ENCODE assay signal across 20 cellular contexts in the genomic region with DNA sequence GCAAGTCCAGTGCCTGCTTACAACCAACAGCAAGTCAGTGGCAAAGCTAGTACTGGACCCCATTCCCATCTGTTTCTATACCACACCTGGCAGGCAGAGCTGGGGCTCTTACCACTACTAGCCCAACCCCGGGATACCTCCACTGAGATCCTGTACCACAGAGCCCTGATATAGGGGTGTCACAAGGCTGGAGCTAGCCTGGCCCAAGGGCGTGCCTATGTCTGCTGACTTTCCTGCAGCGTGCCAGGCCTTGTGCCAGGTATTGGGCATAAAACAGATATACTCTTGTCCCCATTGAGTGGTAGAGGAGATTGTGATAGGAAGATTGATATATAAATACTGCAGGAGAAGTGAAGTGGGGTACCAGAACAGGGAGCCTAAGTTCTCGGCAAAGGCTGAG. TPM values are rescaled to one million over a fixed set of nuclear protein-coding genes. Genes with fewer than 3 reads are reported as not detected.
DNase-seq lines count a peak whose midpoint lies in the region; ATAC-seq and TF ChIP-seq lines count a peak whose summit lies in the region.
"Had no signal": no experiment of that assay in that cellular context is flagged by ENCODE, and none has a peak within 500 bp of the region (broad histone marks: within the 10 kb centered on the region; RNA-seq: fewer than 3 reads in every experiment).

No MANE protein-coding gene starts in this region.

- CTCF ChIA-PET in RWPE1 (lab: Yijun Ruan, JAX): no interaction called here

- H3K23ac ChIP-seq in trophoblast cell (ENCODE audit: low read length): no peak overlapping the region

- H4K91ac ChIP-seq in trophoblast cell (ENCODE audit: low read depth, low read length): no peak overlapping the region

- H3K4ac ChIP-seq in trophoblast cell (ENCODE audit: low read depth, low read length): no peak overlapping the region

- H3K27me3 ChIP-seq in trophoblast cell (ENCODE audit: insufficient read depth, low read length): no peaks in the 10 kb centered on the region

- peak; percentile 56 for ATAC-seq in Right ventricle myocardium inferior
- peak; percentile 82 for ATAC-seq in left ventricle myocardium superior
- ATAC-seq in stimulated activated effector memory CD8-positive, alpha-beta T cell treated with anti-CD3 and anti-CD28 coated beads, Interleukin-12 subunit alpha, Interleukin-12 subunit beta, amount 100 ng/mL, for 72 hours: no peak
- ATAC-seq: A549, HCT116 had no signal

- no peak overlapping the region for H3K18ac ChIP-seq in trophoblast cell (ENCODE audit: low read length)

- no peaks in the 10 kb centered on the region for H3K79me1 ChIP-seq in trophoblast cell (ENCODE audit: low read length)

- H3K27ac Mint-ChIP-seq in stimulated activated effector memory CD8-positive, alpha-beta T cell treated with anti-CD3 and anti-CD28 coated beads, Interleukin-12 subunit alpha, Interleukin-12 subunit beta, amount 100 ng/mL, for 72 hours: peak overlapping the region; percentile 93
- H3K27ac Mint-ChIP-seq: HFFc6 had no signal

- no peak overlapping the region for H2BK5ac ChIP-seq in trophoblast cell (ENCODE audit: low read depth, low read length, poor library complexity)

- no peaks in the 10 kb centered on the region for H3K9me3 Mint-ChIP-seq in stimulated activated effector memory CD8-positive, alpha-beta T cell treated with anti-CD3 and anti-CD28 coated beads, Interleukin-12 subunit alpha, Interleukin-12 subunit beta, amount 100 ng/mL, for 72 hours
- H3K9me3 Mint-ChIP-seq: CD4-positive, alpha-beta memory T cell; HFFc6 had no signal

- no CpG with 5 or more reads among the region's 4 CpGs for WGBS in trophoblast cell (ENCODE audit: extremely low coverage, insufficient coverage, insufficient read length)

- H3K79me2 ChIP-seq in trophoblast cell (ENCODE audit: control insufficient read depth, insufficient read depth, low read length, poor library complexity): no peaks in the 10 kb centered on the region

- H4K12ac ChIP-seq in trophoblast cell (ENCODE audit: low read depth, low read length): no peak overlapping the region

- H3K4me1 Mint-ChIP-seq in stimulated activated effector memory CD8-positive, alpha-beta T cell treated with anti-CD3 and anti-CD28 coated beads, Interleukin-12 subunit alpha, Interleukin-12 subunit beta, amount 100 ng/mL, for 72 hours: peaks cover 5% of the 10 kb centered on the region

- H4K8ac ChIP-seq in trophoblast cell (ENCODE audit: low read depth, low read length): no peak overlapping the region

- no peak overlapping the region for H2AK5ac ChIP-seq in trophoblast cell (ENCODE audit: low read length)

- DNase-seq in Right ventricle myocardium inferior (ENCODE audit: missing footprints) (no peak), cardiac septum (ENCODE audit: low spot score) (no peak), RWPE1 (ENCODE audit: low spot score) (no peak), left ventricle myocardium superior (peak; percentile 56), cerebellum (ENCODE audit: low spot score) (no peak), trophoblast cell (no peak), erythroblast (lab: John Stamatoyannopoulos, UW) (no peak)
- DNase-seq in stimulated activated effector memory CD8-positive, alpha-beta T cell treated with anti-CD3 and anti-CD28 coated beads, Interleukin-12 subunit alpha, Interleukin-12 subunit beta, amount 100 ng/mL, for 72 hours (ENCODE audit: low spot score in 2 of 2): no peak
- DNase-seq: AML-193; Calu3; CD4-positive, alpha-beta memory T cell; DMS79 treated with DMSO at 0.1 percent for 48 hours; GF-D8; GOT3; H7; HFFc6 had no signal

- no peak overlapping the region for H3K4me2 ChIP-seq in trophoblast cell (ENCODE audit: low read length)
- H3K4me2 ChIP-seq: A549 had no signal

- peaks cover 76 to 88% of the 10 kb centered on the region in 2 experiments for H3K36me3 ChIP-seq in trophoblast cell (ENCODE audit: control insufficient read depth in 1 of 2, insufficient read depth in 2 of 2, low read length in 2 of 2)

- no peak for TF ChIP-seq CTCF in RWPE1 (conservative IDR thresholded peaks at IDR 0.05; ENCODE audit: low read depth)

- H3K4me3 Mint-ChIP-seq in stimulated activated effector memory CD8-positive, alpha-beta T cell treated with anti-CD3 and anti-CD28 coated beads, Interleukin-12 subunit alpha, Interleukin-12 subunit beta, amount 100 ng/mL, for 72 hours: no peak overlapping the region
- H3K4me3 Mint-ChIP-seq: HFFc6 had no signal

- H3K4me3 ChIP-seq in trophoblast cell (ENCODE audit: low read depth, low read length): no peak overlapping the region
- H3K4me3 ChIP-seq: A549 had no signal

- intact Hi-C loops in Right ventricle myocardium inferior (cut with DNase I) (no loop called here), cardiac septum (cut with DNase I) (no loop called here), left ventricle myocardium superior (cut with micrococcal nuclease) (no loop called here)

- H3K36me3 Mint-ChIP-seq in stimulated activated effector memory CD8-positive, alpha-beta T cell treated with anti-CD3 and anti-CD28 coated beads, Interleukin-12 subunit alpha, Interleukin-12 subunit beta, amount 100 ng/mL, for 72 hours: peaks cover 93% of the 10 kb centered on the region

- H3K4me1 ChIP-seq in trophoblast cell (ENCODE audit: control insufficient read depth in 1 of 2, insufficient read depth in 2 of 2, low read length in 2 of 2): no peaks in the 10 kb centered on the region
- H3K4me1 ChIP-seq: A549 had no signal

- H3K14ac ChIP-seq in trophoblast cell (ENCODE audit: low read length): no peak overlapping the region

- no peak for TF ChIP-seq POLR2A in erythroblast (IDR thresholded peaks at IDR 0.05; ENCODE audit: low read length)

- peaks cover 3% of the 10 kb centered on the region for H3K9me3 ChIP-seq in trophoblast cell (ENCODE audit: insufficient read depth, low read depth, low read length)
- H3K9me3 ChIP-seq: A549 had no signal

- H2AFZ ChIP-seq in trophoblast cell (ENCODE audit: insufficient read depth, low read length, poor library complexity): no peak overlapping the region

- POLR2A ChIA-PET in RWPE1 (lab: Yijun Ruan, JAX; ENCODE audit: low non-redundant PET): no interaction called here

- no peak overlapping the region for H2BK120ac ChIP-seq in trophoblast cell (ENCODE audit: insufficient read depth, low read length, poor library complexity)

- peak overlapping the region; percentile 33 for H3K27ac ChIP-seq in RWPE1
- H3K27ac ChIP-seq in trophoblast cell (ENCODE audit: low read depth, low read length): no peak overlapping the region
- H3K27ac ChIP-seq: 22Rv1, A549, C4-2B had no signal

- H2BK12ac ChIP-seq in trophoblast cell (ENCODE audit: low read length): no peak overlapping the region

- no peak overlapping the region for H3K9ac ChIP-seq in trophoblast cell (ENCODE audit: low read length)

RNA-seq across cellular contexts. Expression of gene PLD6, which starts 44.4 kb away (rescaled TPM):
- total RNA-seq in Right ventricle myocardium inferior: 12.9 TPM
- 1.4 TPM for total RNA-seq in cardiac septum
- total RNA-seq in left ventricle myocardium superior: 11.5 TPM
- 6.8 TPM for total RNA-seq in cerebellum
- 0.10 and 0.11 TPM in 2 replicates for polyA plus RNA-seq in trophoblast cell (2013)
